ENCODE assay signal across 11 cellular contexts in the genomic region with DNA sequence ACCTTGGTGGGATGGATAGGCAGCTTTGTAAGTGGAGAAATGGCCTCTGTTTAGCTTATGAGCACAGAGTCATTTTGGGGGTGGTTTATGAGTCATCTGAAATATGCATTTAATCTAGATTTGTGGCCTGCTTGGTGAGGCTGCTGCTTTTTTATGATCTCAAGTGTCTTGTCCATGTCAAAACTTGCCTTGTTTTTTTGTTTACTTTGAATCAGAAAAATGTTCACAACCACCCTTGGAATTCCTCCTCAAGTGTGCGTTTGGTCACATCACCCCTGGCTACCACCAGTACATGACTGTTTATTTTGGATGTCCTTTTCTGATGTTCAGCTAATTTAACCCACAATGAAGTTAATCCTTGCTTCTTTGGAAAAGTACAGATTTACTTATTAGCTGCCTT.
DNase-seq lines count a peak whose midpoint lies in the region; ATAC-seq and TF ChIP-seq lines count a peak whose summit lies in the region.
"Had no signal": no experiment of that assay in that cellular context is flagged by ENCODE, and none has a peak within 500 bp of the region (broad histone marks: within the 10 kb centered on the region; RNA-seq: fewer than 3 reads in every experiment).

No MANE protein-coding gene starts in this region.

- no peaks in the 10 kb centered on the region for H3K27me3 ChIP-seq in lung (ENCODE audit: control insufficient read depth, insufficient read depth)

- no peaks in the 10 kb centered on the region for H3K9me3 ChIP-seq in lung (ENCODE audit: control insufficient read depth in 2 of 2, insufficient read depth in 1 of 2, low read length in 1 of 2)

- in situ Hi-C loops in astrocyte of the cerebellum (cut with HindIII; ENCODE audit: low sequenced_read_pairs) = no loop called here

- H3K4me3 ChIP-seq in AG10803 (ENCODE audit: low read length) (no peak overlapping the region), astrocyte of the cerebellum (ENCODE audit: low read depth, low read length) (no peak overlapping the region), lung (no peak overlapping the region)

- DNase-seq in AG10803 (ENCODE audit: low read depth) (peak; percentile 95), HPDE6-E6E7 (ENCODE audit: extremely low spot score) (peak; percentile 78), astrocyte of the cerebellum (ENCODE audit: low read depth) (peak; percentile 92), lung (ENCODE audit: low spot score) (peak; percentile 37), GM19238 (ENCODE audit: insufficient read length, low spot score) (no peak), NCI-H82 treated with DMSO at 0.1 percent for 48 hours (lab: John Stamatoyannopoulos, UW; ENCODE audit: unreplicated experiment) (no peak)
- DNase-seq: activated gamma-delta T cell, Kasumi-1 had no signal

- TF ChIP-seq CTCF in AG10803 (conservative IDR thresholded peaks at IDR 0.05; ENCODE audit: low read length) = no peak
- TF ChIP-seq CTCF in astrocyte of the cerebellum (IDR thresholded peaks at IDR 0.05; ENCODE audit: low read depth, low read length, missing control alignments) = no peak
- no peak for TF ChIP-seq CTCF in lung (IDR thresholded peaks at IDR 0.05; ENCODE audit: control extremely low read depth, extremely low read depth)

- H3K4me1 ChIP-seq in lung (ENCODE audit: control insufficient read depth in 2 of 2, insufficient read depth in 2 of 2, low read length in 2 of 2) = peaks cover 0 to 25% of the 10 kb centered on the region in 2 donors

- ATAC-seq in lung (ENCODE audit: insufficient read depth, low FRiP score) = peak; percentile 32
- ATAC-seq in HG03342 (IDR thresholded peaks at IDR 0.05; ENCODE audit: unreplicated experiment) = no peak
- no peak for ATAC-seq in GM19324 (IDR thresholded peaks at IDR 0.05; ENCODE audit: low FRiP score, unreplicated experiment)

- 52 to 71% methylated on average over 1 of the region's 1 CpG for WGBS in lung, 2 donors

- H3K27ac ChIP-seq in lung (ENCODE audit: low read depth in 1 of 2, low read length in 1 of 2) = no peak overlapping the region
- H3K27ac ChIP-seq: parathyroid adenoma had no signal

- no peaks in the 10 kb centered on the region for H3K36me3 ChIP-seq in lung (ENCODE audit: control insufficient read depth in 2 of 2, insufficient read depth in 2 of 2, low read length in 2 of 2)

Comparison
In these comparisons a context has a peak if more than half of its experiments do, and no peak if none do; other contexts are left out.
1. DNase-seq: peak in AG10803 (single experiment), HPDE6-E6E7 (single experiment), astrocyte of the cerebellum (single experiment) and lung (single experiment); none in GM19238 (single experiment) and NCI-H82 treated with DMSO at 0.1 percent for 48 hours (single experiment).